17 cellular contexts compared by ENCODE assay signal in the genomic region with DNA sequence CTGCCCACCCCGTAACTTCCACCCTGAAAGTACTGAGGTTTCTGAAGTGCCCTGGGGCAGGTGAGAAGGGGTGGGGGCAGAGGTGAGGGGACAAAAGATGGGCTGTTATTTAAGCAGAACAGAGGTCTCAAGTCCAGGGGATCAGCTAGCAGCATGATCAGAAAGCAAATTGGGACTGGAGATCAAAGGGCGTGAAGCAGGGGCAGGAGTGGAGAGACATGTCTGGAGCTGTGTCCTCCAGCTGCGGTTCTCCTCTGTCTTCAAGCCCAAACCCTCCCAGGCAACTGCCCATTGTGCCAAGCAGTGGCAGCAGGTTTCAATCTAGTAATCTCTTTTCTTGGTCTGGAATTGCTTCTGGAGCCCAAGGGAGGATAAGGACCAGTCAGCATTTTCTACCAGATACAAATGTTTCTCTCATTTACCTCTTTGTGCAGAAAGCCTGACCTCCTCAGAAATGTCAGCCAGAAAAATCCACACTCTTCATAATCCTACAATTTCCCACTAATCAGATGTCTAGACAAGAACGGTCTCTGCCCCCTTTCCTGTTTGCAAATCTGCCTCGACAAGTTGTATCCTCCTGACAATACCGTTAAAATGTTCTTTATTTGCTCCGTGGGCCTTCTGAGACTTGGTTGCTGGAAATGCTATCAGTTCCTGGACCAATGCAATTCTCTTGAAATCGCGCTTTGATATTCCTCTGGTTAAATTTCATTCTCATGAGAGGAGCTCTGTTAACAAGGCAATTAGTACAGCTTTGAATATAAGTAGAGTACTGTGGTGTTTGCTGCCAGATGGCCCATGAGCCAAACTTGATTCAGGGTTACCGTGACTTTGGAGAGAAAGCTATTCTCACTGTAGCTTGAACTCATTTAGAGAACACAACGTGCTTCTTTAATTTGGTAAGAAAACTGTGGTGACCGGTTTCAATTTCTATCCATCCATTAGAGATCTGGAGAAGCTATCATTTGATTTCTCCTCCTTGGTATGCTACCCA. TPM values are rescaled to one million over a fixed set of nuclear protein-coding genes. Genes with fewer than 3 reads are reported as not detected.
DNase-seq lines count a peak whose midpoint lies in the region; ATAC-seq and TF ChIP-seq lines count a peak whose summit lies in the region.
"Had no signal": no experiment of that assay in that cellular context is flagged by ENCODE, and none has a peak within 500 bp of the region (broad histone marks: within the 10 kb centered on the region; RNA-seq: fewer than 3 reads in every experiment).

No MANE protein-coding gene starts in this region.

- no peak for DNase-seq in Calu3
- peak; percentile 3 for DNase-seq in NCI-H524 treated with DMSO at 0.1 percent for 48 hours (lab: John Stamatoyannopoulos, UW)
- DNase-seq in MV-4-11 (lab: John Stamatoyannopoulos, UW), result no peak
- no peak for DNase-seq in activated T-cell treated with anti-CD3 and anti-CD28 coated beads for 4 hours
- DNase-seq in brain microvascular endothelial cell, result no peak
- DNase-seq: activated CD4-positive, alpha-beta T cell treated with anti-CD3 and anti-CD28 coated beads, Interleukin-2, amount 10 ng/mL, durations not matched to agents 24 days and 14 days; activated naive CD8-positive, alpha-beta T cell treated with anti-CD3 and anti-CD28 coated beads for 36 hours; activated T-cell treated with anti-CD3 and anti-CD28 coated beads, Interleukin-2, amount 50 U/mL, for 24 hours; GF-D8; glutamatergic neuron; kidney; NCI-H187; psoas muscle had no signal

- TF ChIP-seq CTCF in Calu3 (IDR thresholded peaks at IDR 0.05; ENCODE audit: unreplicated experiment) (no peak), nephron (IDR thresholded peaks at IDR 0.05; ENCODE audit: unreplicated experiment in 3 of 3) (no peak), brain microvascular endothelial cell (IDR thresholded peaks at IDR 0.05; ENCODE audit: low read depth, low read length, missing control alignments) (no peak)

- H3K9me3 Mint-ChIP-seq in Calu3 (ENCODE audit: low read depth, unreplicated experiment), result no peaks in the 10 kb centered on the region
- H3K9me3 Mint-ChIP-seq in nephron, result no peaks in the 10 kb centered on the region
- H3K9me3 Mint-ChIP-seq: activated CD4-positive, alpha-beta T cell treated with anti-CD3 and anti-CD28 coated beads, Interleukin-2, amount 10 ng/mL, durations not matched to agents 24 days and 14 days; activated naive CD8-positive, alpha-beta T cell treated with anti-CD3 and anti-CD28 coated beads for 36 hours; activated T-cell treated with anti-CD3 and anti-CD28 coated beads, Interleukin-2, amount 50 U/mL, for 24 hours had no signal

- intact Hi-C loops in Calu3 (cut with micrococcal nuclease; ENCODE audit: unreplicated experiment), result no loop called here

- H3K4me1 Mint-ChIP-seq in Calu3 (ENCODE audit: low read depth, unreplicated experiment) (peaks cover 11% of the 10 kb centered on the region), nephron (peaks cover 67% of the 10 kb centered on the region)
- H3K4me1 Mint-ChIP-seq: activated CD4-positive, alpha-beta T cell treated with anti-CD3 and anti-CD28 coated beads, Interleukin-2, amount 10 ng/mL, durations not matched to agents 24 days and 14 days; activated naive CD8-positive, alpha-beta T cell treated with anti-CD3 and anti-CD28 coated beads for 36 hours had no signal

- H3K36me3 ChIP-seq in esophagus (ENCODE audit: control insufficient read depth in 2 of 2, insufficient read depth in 2 of 2, low read length in 1 of 2) (no peaks in the 10 kb centered on the region), brain microvascular endothelial cell (replicated peaks) (no peaks in the 10 kb centered on the region)

- H3K27ac Mint-ChIP-seq in Calu3 (ENCODE audit: unreplicated experiment) (peak overlapping the region; percentile 70), nephron (peak overlapping the region; percentile 81 to 94 (median 84))
- H3K27ac Mint-ChIP-seq: activated CD4-positive, alpha-beta T cell treated with anti-CD3 and anti-CD28 coated beads, Interleukin-2, amount 10 ng/mL, durations not matched to agents 24 days and 14 days; activated naive CD8-positive, alpha-beta T cell treated with anti-CD3 and anti-CD28 coated beads for 36 hours; activated T-cell treated with anti-CD3 and anti-CD28 coated beads, Interleukin-2, amount 50 U/mL, for 24 hours had no signal

- peak overlapping the region; percentile 26 to 43 for H3K27ac ChIP-seq in esophagus (ENCODE audit: low read depth in 2 of 2, low read length in 1 of 2)
- no peak overlapping the region for H3K27ac ChIP-seq in brain microvascular endothelial cell
- H3K27ac ChIP-seq: HL-60, psoas muscle had no signal

- H3K9me3 ChIP-seq in esophagus (ENCODE audit: control insufficient read depth in 2 of 2, insufficient read depth in 1 of 2, low read depth in 1 of 2, low read length in 1 of 2), result no peaks in the 10 kb centered on the region
- H3K9me3 ChIP-seq: psoas muscle had no signal

- H3K4me3 Mint-ChIP-seq in Calu3 (ENCODE audit: low read depth, unreplicated experiment) (no peak overlapping the region), nephron (peak overlapping the region in 1 of 3 experiments; percentile 24)
- H3K4me3 Mint-ChIP-seq: activated CD4-positive, alpha-beta T cell treated with anti-CD3 and anti-CD28 coated beads, Interleukin-2, amount 10 ng/mL, durations not matched to agents 24 days and 14 days; activated naive CD8-positive, alpha-beta T cell treated with anti-CD3 and anti-CD28 coated beads for 36 hours; activated T-cell treated with anti-CD3 and anti-CD28 coated beads, Interleukin-2, amount 50 U/mL, for 24 hours had no signal

- CTCF ChIA-PET in Calu3 (lab: Charles Lee), result interaction anchor here (1.3 kb wide), 1 partner anchor 16 kb away, joined by 3 read pairs; no protein-coding TSS in a partner anchor

- in situ Hi-C loops in brain microvascular endothelial cell (cut with HindIII; ENCODE audit: low pct_ligation_motif_present, low sequenced_read_pairs), result no loop called here

- no peak for ATAC-seq in HG03175 (IDR thresholded peaks at IDR 0.05; ENCODE audit: unreplicated experiment)

- BruUV-seq in Calu3 (replicated peaks; lab: Mats Ljungman, UMichigan), result no TSS peak

- 49 to 63% methylated on average over 12 of the region's 12 CpGs for WGBS in esophagus, 2 donors

- no peaks in the 10 kb centered on the region for H3K27me3 ChIP-seq in esophagus (ENCODE audit: control insufficient read depth in 1 of 2, insufficient read depth in 2 of 2, low read length in 2 of 2)
- no peaks in the 10 kb centered on the region for H3K27me3 ChIP-seq in brain microvascular endothelial cell (replicated peaks)

- H3K27me3 Mint-ChIP-seq in Calu3 (ENCODE audit: unreplicated experiment) (no peaks in the 10 kb centered on the region), nephron (ENCODE audit: low read depth) (no peaks in the 10 kb centered on the region)
- H3K27me3 Mint-ChIP-seq: activated naive CD8-positive, alpha-beta T cell treated with anti-CD3 and anti-CD28 coated beads for 36 hours had no signal

- no peak overlapping the region for H3K4me3 ChIP-seq in esophagus (ENCODE audit: low read depth in 1 of 2, low read length in 2 of 2)
- H3K4me3 ChIP-seq in brain microvascular endothelial cell (ENCODE audit: low read depth, low read length), result no peak overlapping the region
- H3K4me3 ChIP-seq: psoas muscle had no signal

- H3K36me3 Mint-ChIP-seq in Calu3 (ENCODE audit: insufficient read depth, unreplicated experiment), result no peaks in the 10 kb centered on the region
- no peaks in the 10 kb centered on the region for H3K36me3 Mint-ChIP-seq in nephron (ENCODE audit: low read depth)
- H3K36me3 Mint-ChIP-seq: activated naive CD8-positive, alpha-beta T cell treated with anti-CD3 and anti-CD28 coated beads for 36 hours had no signal

- peaks cover 0 to 7% of the 10 kb centered on the region in 2 donors for H3K4me1 ChIP-seq in esophagus (ENCODE audit: control insufficient read depth in 2 of 2, insufficient read depth in 2 of 2, low read length in 1 of 2)

RNA-seq across cellular contexts. Expression of a gene that starts 23.1 kb away (rescaled TPM):
- total RNA-seq in Calu3 (2022), result 0.42 and 0.64 TPM in 2 replicates
- under 1 TPM; 0.39 TPM for polyA plus RNA-seq in esophagus
